Comparison of ENCODE assay signal across 8 cellular contexts in genomic region chr3:186514296-186515002, GRCh38. TPM values are rescaled to one million over a fixed set of nuclear protein-coding genes. Genes with fewer than 3 reads are reported as not detected.
DNase-seq lines count a peak whose midpoint lies in the region; ATAC-seq, FAIRE-seq and TF ChIP-seq lines count a peak whose summit lies in the region.

No MANE protein-coding gene starts in this region.

- peaks cover 53 to 78% (median 59%) of the 10 kb centered on the region in 3 donors for H3K4me1 Mint-ChIP-seq in CD8-positive, alpha-beta memory T cell
- no peaks in the 10 kb centered on the region for H3K4me1 Mint-ChIP-seq in HFFc6 (ENCODE audit: low read depth)
- peaks cover 58% of the 10 kb centered on the region for H3K4me1 Mint-ChIP-seq in activated T-helper 1 cell treated with anti-CD3 and anti-CD28 coated beads, Interleukin-12 subunit alpha, Interleukin-12 subunit beta, Interleukin-2, Interleukin-4 antibody, amounts not matched to agents 30 ng/mL and 10 ng/mL and 1 ng/mL, durations not matched to agents 14 hours and 24 hours and 36 hours (ENCODE audit: low read depth)

- no peak overlapping the region for H3K4me3 ChIP-seq in CD8-positive, alpha-beta memory T cell (ENCODE audit: low read length)

- CTCF ChIA-PET in CD8-positive, alpha-beta memory T cell (lab: Charles Lee) = no interaction called here

- POLR2A ChIA-PET in CD8-positive, alpha-beta memory T cell (lab: Charles Lee) = no interaction called here

- no peak for ATAC-seq in GM18868 (IDR thresholded peaks at IDR 0.05; ENCODE audit: unreplicated experiment)

- H3K36me3 ChIP-seq in CD8-positive, alpha-beta memory T cell (ENCODE audit: insufficient read depth, low read length) = no peaks in the 10 kb centered on the region

- H3K27ac Mint-ChIP-seq in CD8-positive, alpha-beta memory T cell = peak overlapping the region; percentile 0 to 92 (median 66)
- H3K27ac Mint-ChIP-seq in HFFc6 = no peak overlapping the region
- H3K27ac Mint-ChIP-seq in activated T-helper 1 cell treated with anti-CD3 and anti-CD28 coated beads, Interleukin-12 subunit alpha, Interleukin-12 subunit beta, Interleukin-2, Interleukin-4 antibody, amounts not matched to agents 30 ng/mL and 10 ng/mL and 1 ng/mL, durations not matched to agents 14 hours and 24 hours and 36 hours = peak overlapping the region; percentile 75

- H3K4me3 Mint-ChIP-seq in CD8-positive, alpha-beta memory T cell = peak overlapping the region in 6 of 7 donors; percentile 17 to 48 (median 38)
- H3K4me3 Mint-ChIP-seq in HFFc6 = no peak overlapping the region
- H3K4me3 Mint-ChIP-seq in activated T-helper 1 cell treated with anti-CD3 and anti-CD28 coated beads, Interleukin-12 subunit alpha, Interleukin-12 subunit beta, Interleukin-2, Interleukin-4 antibody, amounts not matched to agents 30 ng/mL and 10 ng/mL and 1 ng/mL, durations not matched to agents 14 hours and 24 hours and 36 hours = peak overlapping the region; percentile 1

- H3K9me3 ChIP-seq in CD8-positive, alpha-beta memory T cell (ENCODE audit: low read length) = no peaks in the 10 kb centered on the region

- H3K27me3 Mint-ChIP-seq in CD8-positive, alpha-beta memory T cell = peaks cover 4 to 6% of the 10 kb centered on the region in 2 donors
- peaks cover 28% of the 10 kb centered on the region for H3K27me3 Mint-ChIP-seq in HFFc6 (ENCODE audit: insufficient read depth)
- peaks cover 5% of the 10 kb centered on the region for H3K27me3 Mint-ChIP-seq in activated T-helper 1 cell treated with anti-CD3 and anti-CD28 coated beads, Interleukin-12 subunit alpha, Interleukin-12 subunit beta, Interleukin-2, Interleukin-4 antibody, amounts not matched to agents 30 ng/mL and 10 ng/mL and 1 ng/mL, durations not matched to agents 14 hours and 24 hours and 36 hours (ENCODE audit: insufficient read depth)

- no peak overlapping the region for H3K27ac ChIP-seq in CD8-positive, alpha-beta memory T cell (ENCODE audit: low read depth, low read length)

- intact Hi-C loops in activated T-helper 1 cell treated with anti-CD3 and anti-CD28 coated beads, Interleukin-12 subunit alpha, Interleukin-12 subunit beta, Interleukin-2, Interleukin-4 antibody, amounts not matched to agents 30 ng/mL and 10 ng/mL and 1 ng/mL, durations not matched to agents 14 hours and 24 hours and 36 hours (cut with micrococcal nuclease) = loop anchor here (1.0 kb wide), 1 partner anchor 20 kb away; no protein-coding TSS in a partner anchor

- no peak for DNase-seq in CD8-positive, alpha-beta memory T cell
- no peak for DNase-seq in HFFc6
- DNase-seq in activated T-helper 1 cell treated with anti-CD3 and anti-CD28 coated beads, Interleukin-12 subunit alpha, Interleukin-12 subunit beta, Interleukin-2, Interleukin-4 antibody, amounts not matched to agents 30 ng/mL and 10 ng/mL and 1 ng/mL, durations not matched to agents 14 hours and 24 hours and 36 hours (ENCODE audit: low spot score) = no peak
- peak; percentile 9 to 11 for DNase-seq in lung microvascular endothelial cell (ENCODE audit: low read depth in 2 of 2)
- no peak for DNase-seq in activated CD4-positive, CD25-positive, alpha-beta regulatory T cell (lab: John Stamatoyannopoulos, UW)
- DNase-seq in NCI-H748 (lab: John Stamatoyannopoulos, UW; ENCODE audit: unreplicated experiment) = no peak
- DNase-seq in HTR-8/SVneo (ENCODE audit: insufficient read length, low spot score) = no peak

- H3K27me3 ChIP-seq in CD8-positive, alpha-beta memory T cell (ENCODE audit: insufficient read depth, low read length, poor library complexity, severe bottlenecking) = no peaks in the 10 kb centered on the region

- H3K9me3 Mint-ChIP-seq in CD8-positive, alpha-beta memory T cell = no peaks in the 10 kb centered on the region
- peaks cover 5% of the 10 kb centered on the region; the same call in 1 of the 2 replicates for H3K9me3 Mint-ChIP-seq in HFFc6
- H3K9me3 Mint-ChIP-seq in activated T-helper 1 cell treated with anti-CD3 and anti-CD28 coated beads, Interleukin-12 subunit alpha, Interleukin-12 subunit beta, Interleukin-2, Interleukin-4 antibody, amounts not matched to agents 30 ng/mL and 10 ng/mL and 1 ng/mL, durations not matched to agents 14 hours and 24 hours and 36 hours = peaks cover 5% of the 10 kb centered on the region

- TF ChIP-seq CTCF in HFFc6 (IDR thresholded peaks at IDR 0.05) = peak; percentile 42

- H3K4me1 ChIP-seq in CD8-positive, alpha-beta memory T cell (ENCODE audit: insufficient read depth, low read length) = peaks cover 53% of the 10 kb centered on the region

- no peaks in the 10 kb centered on the region for H3K36me3 Mint-ChIP-seq in CD8-positive, alpha-beta memory T cell
- no peaks in the 10 kb centered on the region for H3K36me3 Mint-ChIP-seq in HFFc6 (ENCODE audit: low read depth)
- H3K36me3 Mint-ChIP-seq in activated T-helper 1 cell treated with anti-CD3 and anti-CD28 coated beads, Interleukin-12 subunit alpha, Interleukin-12 subunit beta, Interleukin-2, Interleukin-4 antibody, amounts not matched to agents 30 ng/mL and 10 ng/mL and 1 ng/mL, durations not matched to agents 14 hours and 24 hours and 36 hours (ENCODE audit: low read depth) = peaks cover 3% of the 10 kb centered on the region

- FAIRE-seq in HTR-8/SVneo (lab: Jason Lieb, UNC) = no peak

RNA-seq across cellular contexts. Expression of gene CRYGS, which starts 29.7 kb away (rescaled TPM):
- 1 to 10 TPM; 2.7 to 3.0 TPM for total RNA-seq in CD8-positive, alpha-beta memory T cell
- not detected for polyA plus RNA-seq in CD8-positive, alpha-beta memory T cell
- total RNA-seq in HFFc6 (2021; fragmentation: NEBNext Ultra II Directional; extraction: Animal tissue kit (Norgen Biotek cat#: 25700)) = under 1 TPM; 0.34 to 0.87 (median 0.68) TPM
- total RNA-seq in activated T-helper 1 cell treated with anti-CD3 and anti-CD28 coated beads, Interleukin-12 subunit alpha, Interleukin-12 subunit beta, Interleukin-2, Interleukin-4 antibody, amounts not matched to agents 30 ng/mL and 10 ng/mL and 1 ng/mL, durations not matched to agents 14 hours and 24 hours and 36 hours = 3.2 TPM in 2 replicates
- total RNA-seq in lung microvascular endothelial cell = 0.87 and 1.2 TPM in 2 replicates

RNA-seq across cellular contexts. Expression of gene TBCCD1, which starts 52.7 kb away (rescaled TPM):
- total RNA-seq in CD8-positive, alpha-beta memory T cell = 10 to 100 TPM; 17.6 to 18.3 TPM
- 26.0 TPM for polyA plus RNA-seq in CD8-positive, alpha-beta memory T cell
- total RNA-seq in HFFc6 (2021; fragmentation: NEBNext Ultra II Directional; extraction: Animal tissue kit (Norgen Biotek cat#: 25700)) = 1 to 10 TPM; 4.8 to 8.0 (median 6.0) TPM
- 17.7 and 19.2 TPM in 2 replicates for total RNA-seq in activated T-helper 1 cell treated with anti-CD3 and anti-CD28 coated beads, Interleukin-12 subunit alpha, Interleukin-12 subunit beta, Interleukin-2, Interleukin-4 antibody, amounts not matched to agents 30 ng/mL and 10 ng/mL and 1 ng/mL, durations not matched to agents 14 hours and 24 hours and 36 hours
- total RNA-seq in lung microvascular endothelial cell = 12.9 and 17.3 TPM in 2 replicates

RNA-seq across cellular contexts. Expression of gene DNAJB11, which starts 56.1 kb away (rescaled TPM):
- 10 to 100 TPM; 62.7 to 65.6 TPM for total RNA-seq in CD8-positive, alpha-beta memory T cell
- 48.9 TPM for polyA plus RNA-seq in CD8-positive, alpha-beta memory T cell
- total RNA-seq in HFFc6 (2021; fragmentation: NEBNext Ultra II Directional; extraction: Animal tissue kit (Norgen Biotek cat#: 25700)) = 10 to 100 TPM; 76.8 to 94.0 (median 84.2) TPM
- total RNA-seq in activated T-helper 1 cell treated with anti-CD3 and anti-CD28 coated beads, Interleukin-12 subunit alpha, Interleukin-12 subunit beta, Interleukin-2, Interleukin-4 antibody, amounts not matched to agents 30 ng/mL and 10 ng/mL and 1 ng/mL, durations not matched to agents 14 hours and 24 hours and 36 hours = 71.0 and 75.8 TPM in 2 replicates
- total RNA-seq in lung microvascular endothelial cell = 36.8 and 60.7 TPM in 2 replicates

Comparison
In these comparisons a context has a peak if more than half of its experiments do, and no peak if none do; other contexts are left out.
1. DNase-seq: peak in lung microvascular endothelial cell (2 of 2); none in CD8-positive, alpha-beta memory T cell (0 of 5), HFFc6 (single experiment), activated T-helper 1 cell treated with anti-CD3 and anti-CD28 coated beads, Interleukin-12 subunit alpha, Interleukin-12 subunit beta, Interleukin-2, Interleukin-4 antibody, amounts not matched to agents 30 ng/mL and 10 ng/mL and 1 ng/mL, durations not matched to agents 14 hours and 24 hours and 36 hours (single experiment), activated CD4-positive, CD25-positive, alpha-beta regulatory T cell (0 of 4), NCI-H748 (single experiment) and HTR-8/SVneo (single experiment).